Comparison of ENCODE assay signal across 8 cellular contexts in the genomic region with DNA sequence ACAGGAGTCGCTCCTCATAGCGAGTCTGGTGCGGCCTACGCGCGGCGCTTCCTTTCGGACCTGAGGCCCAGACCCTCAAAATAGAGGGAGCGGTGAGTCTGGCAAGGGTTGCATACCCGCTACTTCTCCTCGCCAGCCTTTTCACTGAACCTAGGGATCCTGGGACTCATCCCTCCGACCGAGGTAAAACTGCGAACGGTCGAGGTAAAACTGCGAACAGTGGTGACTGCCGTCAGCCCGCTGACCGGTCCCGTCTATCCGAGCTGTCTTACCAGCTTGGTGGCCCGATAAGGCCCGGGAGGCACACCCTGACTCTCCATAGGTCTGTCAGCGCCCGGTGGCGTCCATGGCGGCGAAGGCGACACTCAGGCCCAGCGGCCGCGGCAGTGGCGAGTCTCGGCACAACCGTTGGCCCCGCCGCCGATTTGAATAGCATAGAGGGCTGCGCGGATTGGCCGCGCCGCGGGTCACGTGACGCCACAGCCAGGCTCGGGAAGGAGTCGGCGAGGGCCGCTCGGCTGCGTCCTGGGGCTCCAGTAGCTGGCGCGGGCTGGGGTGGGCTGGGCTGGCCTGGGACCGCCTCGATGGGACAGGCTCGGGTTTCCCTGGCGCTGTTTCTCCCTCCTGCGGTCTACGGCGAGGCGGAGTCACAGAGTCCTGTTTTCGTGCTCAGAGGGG. TPM values are rescaled to one million over a fixed set of nuclear protein-coding genes. Genes with fewer than 3 reads are reported as not detected.
DNase-seq lines count a peak whose midpoint lies in the region; ATAC-seq and TF ChIP-seq lines count a peak whose summit lies in the region.

A gene with protein sequence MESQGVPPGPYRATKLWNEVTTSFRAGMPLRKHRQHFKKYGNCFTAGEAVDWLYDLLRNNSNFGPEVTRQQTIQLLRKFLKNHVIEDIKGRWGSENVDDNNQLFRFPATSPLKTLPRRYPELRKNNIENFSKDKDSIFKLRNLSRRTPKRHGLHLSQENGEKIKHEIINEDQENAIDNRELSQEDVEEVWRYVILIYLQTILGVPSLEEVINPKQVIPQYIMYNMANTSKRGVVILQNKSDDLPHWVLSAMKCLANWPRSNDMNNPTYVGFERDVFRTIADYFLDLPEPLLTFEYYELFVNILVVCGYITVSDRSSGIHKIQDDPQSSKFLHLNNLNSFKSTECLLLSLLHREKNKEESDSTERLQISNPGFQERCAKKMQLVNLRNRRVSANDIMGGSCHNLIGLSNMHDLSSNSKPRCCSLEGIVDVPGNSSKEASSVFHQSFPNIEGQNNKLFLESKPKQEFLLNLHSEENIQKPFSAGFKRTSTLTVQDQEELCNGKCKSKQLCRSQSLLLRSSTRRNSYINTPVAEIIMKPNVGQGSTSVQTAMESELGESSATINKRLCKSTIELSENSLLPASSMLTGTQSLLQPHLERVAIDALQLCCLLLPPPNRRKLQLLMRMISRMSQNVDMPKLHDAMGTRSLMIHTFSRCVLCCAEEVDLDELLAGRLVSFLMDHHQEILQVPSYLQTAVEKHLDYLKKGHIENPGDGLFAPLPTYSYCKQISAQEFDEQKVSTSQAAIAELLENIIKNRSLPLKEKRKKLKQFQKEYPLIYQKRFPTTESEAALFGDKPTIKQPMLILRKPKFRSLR (minus strand): TSS at position 403 of the 678 bp plus-strand sequence. CDS start 83 bp downstream, at position 320.

- no peak for TF ChIP-seq RAD21 in liver (IDR thresholded peaks at IDR 0.05)

- H3K27me3 ChIP-seq in BE2C (no peaks in the 10 kb centered on the region), liver (ENCODE audit: control insufficient read depth in 4 of 4, insufficient read depth in 4 of 4, low read length in 3 of 4) (no peaks in the 10 kb centered on the region)

- WGBS in liver, result under 1% methylated on average over 64 of the region's 64 CpGs

- ATAC-seq in HG03439 (IDR thresholded peaks at IDR 0.05; ENCODE audit: unreplicated experiment), result peak; percentile 98

- H3K4me1 ChIP-seq in BE2C (no peaks in the 10 kb centered on the region), liver (ENCODE audit: control insufficient read depth in 4 of 4, insufficient read depth in 4 of 4, low read length in 3 of 4) (peaks cover 6 to 18% (median 9%) of the 10 kb centered on the region in 4 donors)

- no peak for TF ChIP-seq CTCF in BE2C (IDR thresholded peaks at IDR 0.05; ENCODE audit: low read depth, low read length)
- no peak for TF ChIP-seq CTCF in liver (IDR thresholded peaks at IDR 0.05; ENCODE audit: low read depth, low read length, missing input control)

- DNase-seq in BE2C (peak; percentile 94), GM19238 (ENCODE audit: insufficient read length, low spot score) (peak; percentile 81), NCI-H510A treated with DMSO at 0.1 percent for 48 hours (lab: John Stamatoyannopoulos, UW) (peak; percentile 96), dermis blood vessel endothelial cell (peak; percentile 97)
- DNase-seq in activated CD4-positive, alpha-beta T cell treated with anti-CD3 and anti-CD28 coated beads for 48 hours, result peak; percentile 84
- DNase-seq in stimulated activated CD4-positive, alpha-beta T cell treated with anti-CD3 and anti-CD28 coated beads, Interleukin-4, amount 100 ng/mL, for 1 hour, result peak; percentile 73

- H3K4me3 ChIP-seq in BE2C (ENCODE audit: low read depth, low read length), result peak within 1 kb of the TSS; percentile 86
- peak within 1 kb of the TSS; percentile 52 to 81 (median 71) for H3K4me3 ChIP-seq in liver (ENCODE audit: low read depth in 1 of 3, low read length in 3 of 3)

- no peak within 1 kb of the TSS for H3K27ac ChIP-seq in liver (ENCODE audit: low read depth in 1 of 2, low read length in 2 of 2)

- peak within 1 kb of the TSS; percentile 65 to 71 for H3K9ac ChIP-seq in liver (ENCODE audit: low read depth in 1 of 2, low read length in 2 of 2)

- H3K36me3 ChIP-seq in BE2C (no peaks in the 10 kb centered on the region), liver (ENCODE audit: control insufficient read depth in 4 of 4, insufficient read depth in 3 of 4, low read depth in 1 of 4, low read length in 3 of 4) (no peaks in the 10 kb centered on the region)

- H3K9me3 ChIP-seq in BE2C (no peaks in the 10 kb centered on the region), liver (ENCODE audit: control insufficient read depth in 4 of 4, low read length in 3 of 4) (no peaks in the 10 kb centered on the region)

TF ChIP-seq in liver, 16 proteins besides CTCF, POLR2A, EP300 and RAD21:
- TF ChIP-seq SP1 (IDR thresholded peaks at IDR 0.05) (no peak), FOXA1 (IDR thresholded peaks at IDR 0.05) (no peak), NR2F2 (IDR thresholded peaks at IDR 0.05) (no peak), GABPA (IDR thresholded peaks at IDR 0.05 in 1 of 2, conservative IDR thresholded peaks at IDR 0.05 in 1 of 2) (no peak), YY1 (IDR thresholded peaks at IDR 0.05) (peak; percentile 60)
- TF ChIP-seq, protein P1, sequence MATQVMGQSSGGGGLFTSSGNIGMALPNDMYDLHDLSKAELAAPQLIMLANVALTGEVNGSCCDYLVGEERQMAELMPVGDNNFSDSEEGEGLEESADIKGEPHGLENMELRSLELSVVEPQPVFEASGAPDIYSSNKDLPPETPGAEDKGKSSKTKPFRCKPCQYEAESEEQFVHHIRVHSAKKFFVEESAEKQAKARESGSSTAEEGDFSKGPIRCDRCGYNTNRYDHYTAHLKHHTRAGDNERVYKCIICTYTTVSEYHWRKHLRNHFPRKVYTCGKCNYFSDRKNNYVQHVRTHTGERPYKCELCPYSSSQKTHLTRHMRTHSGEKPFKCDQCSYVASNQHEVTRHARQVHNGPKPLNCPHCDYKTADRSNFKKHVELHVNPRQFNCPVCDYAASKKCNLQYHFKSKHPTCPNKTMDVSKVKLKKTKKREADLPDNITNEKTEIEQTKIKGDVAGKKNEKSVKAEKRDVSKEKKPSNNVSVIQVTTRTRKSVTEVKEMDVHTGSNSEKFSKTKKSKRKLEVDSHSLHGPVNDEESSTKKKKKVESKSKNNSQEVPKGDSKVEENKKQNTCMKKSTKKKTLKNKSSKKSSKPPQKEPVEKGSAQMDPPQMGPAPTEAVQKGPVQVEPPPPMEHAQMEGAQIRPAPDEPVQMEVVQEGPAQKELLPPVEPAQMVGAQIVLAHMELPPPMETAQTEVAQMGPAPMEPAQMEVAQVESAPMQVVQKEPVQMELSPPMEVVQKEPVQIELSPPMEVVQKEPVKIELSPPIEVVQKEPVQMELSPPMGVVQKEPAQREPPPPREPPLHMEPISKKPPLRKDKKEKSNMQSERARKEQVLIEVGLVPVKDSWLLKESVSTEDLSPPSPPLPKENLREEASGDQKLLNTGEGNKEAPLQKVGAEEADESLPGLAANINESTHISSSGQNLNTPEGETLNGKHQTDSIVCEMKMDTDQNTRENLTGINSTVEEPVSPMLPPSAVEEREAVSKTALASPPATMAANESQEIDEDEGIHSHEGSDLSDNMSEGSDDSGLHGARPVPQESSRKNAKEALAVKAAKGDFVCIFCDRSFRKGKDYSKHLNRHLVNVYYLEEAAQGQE (IDR thresholded peaks at IDR 0.05), result peak; percentile 28
TF ChIP-seq in liver: peak in this region for 2.

RNA-seq across cellular contexts. Expression of the gene that starts here (rescaled TPM):
- polyA plus RNA-seq in BE2C (2012; ENCODE audit: insufficient read depth, insufficient read length, low read depth), result 2.0 TPM
- total RNA-seq in dermis blood vessel endothelial cell, result 12.6 and 39.3 TPM in 2 replicates
- total RNA-seq in liver, result 10 to 100 TPM in 1 of 2 donors, not detected in 1; 18.3 TPM
- under 1 TPM; 0.52 to 0.58 TPM for polyA plus RNA-seq in liver
